ENCODE assay signal across 14 cellular contexts in genomic region chr7:34066968-34067367, GRCh38.
A peak's percentile ranks its signal among the peaks of the same experiment; 100 is the strongest.
DNase-seq lines count a peak whose midpoint lies in the region; ATAC-seq and TF ChIP-seq lines count a peak whose summit lies in the region.
"Had no signal": no experiment of that assay in that cellular context is flagged by ENCODE, and none has a peak within 500 bp of the region (broad histone marks: within the 10 kb centered on the region; RNA-seq: fewer than 3 reads in every experiment).

No MANE protein-coding gene starts in this region.

- POLR2A ChIA-PET in HEK293T (lab: Yijun Ruan, JAX) = no interaction called here

- H3K9me3 Mint-ChIP-seq in Calu3 (ENCODE audit: low read depth, unreplicated experiment) = no peaks in the 10 kb centered on the region
- H3K9me3 Mint-ChIP-seq: stimulated activated naive CD8-positive, alpha-beta T cell treated with anti-CD3 and anti-CD28 coated beads, Interleukin-15, amount 100 ng/mL, for 72 hours had no signal

- peak; percentile 45 for DNase-seq in Calu3
- DNase-seq in HEK293T (ENCODE audit: extremely low spot score) = peak; percentile 19
- DNase-seq in NCI-H2196 (lab: John Stamatoyannopoulos, UW; ENCODE audit: unreplicated experiment) = peak; percentile 34
- peak in 1 of 2 donors; percentile 32 for DNase-seq in foreskin keratinocyte
- no peak for DNase-seq in Peyer's patch
- no peak for DNase-seq in retina
- DNase-seq in activated CD4-positive, CD25-positive, alpha-beta regulatory T cell treated with anti-CD3 and anti-CD28 coated beads, Interleukin-2, amount 50 U/mL, for 72 hours = no peak
- no peak for DNase-seq in middle frontal gyrus (ENCODE audit: extremely low spot score, low spot score)
- DNase-seq: activated CD8-positive, alpha-beta memory T cell treated with anti-CD3 and anti-CD28 coated beads for 24 hours; brain microvascular endothelial cell; sigmoid colon; stimulated activated naive CD8-positive, alpha-beta T cell treated with anti-CD3 and anti-CD28 coated beads, Interleukin-15, amount 100 ng/mL, for 72 hours had no signal

- no peaks in the 10 kb centered on the region for H3K9me3 ChIP-seq in Peyer's patch
- H3K9me3 ChIP-seq: sigmoid colon had no signal

- no TSS peak for BruUV-seq in Calu3 (replicated peaks; lab: Mats Ljungman, UMichigan)

- no peak for TF ChIP-seq POLR2A in Peyer's patch (IDR thresholded peaks at IDR 0.05)

- ATAC-seq in foreskin keratinocyte = peak; percentile 65
- ATAC-seq: stimulated activated naive CD8-positive, alpha-beta T cell treated with anti-CD3 and anti-CD28 coated beads, Interleukin-15, amount 100 ng/mL, for 72 hours had no signal

- H3K36me3 ChIP-seq in Peyer's patch = no peaks in the 10 kb centered on the region
- H3K36me3 ChIP-seq: brain microvascular endothelial cell, sigmoid colon had no signal

- no peaks in the 10 kb centered on the region for H3K36me3 Mint-ChIP-seq in Calu3 (ENCODE audit: insufficient read depth, unreplicated experiment)

- no peak overlapping the region for H3K4me3 ChIP-seq in Peyer's patch
- H3K4me3 ChIP-seq: sigmoid colon had no signal

- H3K27me3 ChIP-seq in foreskin keratinocyte (no peaks in the 10 kb centered on the region), Peyer's patch (no peaks in the 10 kb centered on the region)
- H3K27me3 ChIP-seq: brain microvascular endothelial cell, sigmoid colon had no signal

- no peaks in the 10 kb centered on the region for H3K27me3 Mint-ChIP-seq in Calu3 (ENCODE audit: unreplicated experiment)
- H3K27me3 Mint-ChIP-seq: stimulated activated naive CD8-positive, alpha-beta T cell treated with anti-CD3 and anti-CD28 coated beads, Interleukin-15, amount 100 ng/mL, for 72 hours had no signal

- TF ChIP-seq CTCF in Calu3 (IDR thresholded peaks at IDR 0.05; ENCODE audit: unreplicated experiment) (no peak), foreskin keratinocyte (conservative IDR thresholded peaks at IDR 0.05) (no peak), Peyer's patch (IDR thresholded peaks at IDR 0.05) (no peak)

- H3K27ac ChIP-seq in foreskin keratinocyte (no peak overlapping the region), Peyer's patch (no peak overlapping the region)
- H3K27ac ChIP-seq: brain microvascular endothelial cell, C4-2B had no signal

- H3K4me1 Mint-ChIP-seq in Calu3 (ENCODE audit: low read depth, unreplicated experiment) = peaks cover 54% of the 10 kb centered on the region
- H3K4me1 Mint-ChIP-seq: stimulated activated naive CD8-positive, alpha-beta T cell treated with anti-CD3 and anti-CD28 coated beads, Interleukin-15, amount 100 ng/mL, for 72 hours had no signal

- CTCF ChIA-PET in Calu3 (lab: Charles Lee) = interaction anchor here (0.6 to 1.1 kb wide), 4 partner anchors 19 to 84 kb away, joined by 3 to 5 read pairs (median 4); no protein-coding TSS in a partner anchor
- CTCF ChIA-PET in HEK293T (lab: Yijun Ruan, JAX) = interaction anchor here (1.1 kb wide), 1 partner anchor 134 kb away, joined by 3 read pairs; no protein-coding TSS in a partner anchor

- H3K4me3 Mint-ChIP-seq in Calu3 (ENCODE audit: low read depth, unreplicated experiment) = no peak overlapping the region
- H3K4me3 Mint-ChIP-seq: nephron; stimulated activated naive CD8-positive, alpha-beta T cell treated with anti-CD3 and anti-CD28 coated beads, Interleukin-15, amount 100 ng/mL, for 72 hours had no signal

- no peak overlapping the region for H3K27ac Mint-ChIP-seq in Calu3 (ENCODE audit: unreplicated experiment)
- H3K27ac Mint-ChIP-seq: nephron; stimulated activated naive CD8-positive, alpha-beta T cell treated with anti-CD3 and anti-CD28 coated beads, Interleukin-15, amount 100 ng/mL, for 72 hours had no signal

- intact Hi-C loops in Calu3 (cut with micrococcal nuclease; ENCODE audit: unreplicated experiment) = loop anchor here (5.0 kb wide), 1 partner anchor 80 kb away; no protein-coding TSS in a partner anchor

- peaks cover 22% of the 10 kb centered on the region for H3K4me1 ChIP-seq in foreskin keratinocyte
- H3K4me1 ChIP-seq in Peyer's patch = peaks cover 0 to 7% (median 0%) of the 10 kb centered on the region in 4 donors

TF ChIP-seq in HEK293T, 16 proteins besides CTCF, POLR2A, EP300 and RAD21:
- TF ChIP-seq ZNF384 (IDR thresholded peaks at IDR 0.05) (no peak), HDGF (IDR thresholded peaks at IDR 0.05; ENCODE audit: borderline replicate concordance) (no peak), LEF1 (IDR thresholded peaks at IDR 0.05; ENCODE audit: borderline replicate concordance) (no peak), NFRKB (IDR thresholded peaks at IDR 0.05) (no peak), BHLHE40 (IDR thresholded peaks at IDR 0.05; ENCODE audit: borderline replicate concordance) (no peak), ARNT (IDR thresholded peaks at IDR 0.05) (no peak), CTBP1 (IDR thresholded peaks at IDR 0.05; ENCODE audit: borderline replicate concordance) (no peak), FOXK2 (IDR thresholded peaks at IDR 0.05) (no peak), TARDBP (IDR thresholded peaks at IDR 0.05) (no peak), SP1 (IDR thresholded peaks at IDR 0.05) (no peak), FOXM1 (IDR thresholded peaks at IDR 0.05; ENCODE audit: borderline replicate concordance) (no peak), L3MBTL2 (conservative IDR thresholded peaks at IDR 0.05) (no peak), FOXA1 (IDR thresholded peaks at IDR 0.05) (no peak), ELF4 (IDR thresholded peaks at IDR 0.05) (no peak), SUZ12 (IDR thresholded peaks at IDR 0.05) (no peak), PKNOX1 (IDR thresholded peaks at IDR 0.05) (no peak)

Comparison
In these comparisons a context has a peak if more than half of its experiments do, and no peak if none do; other contexts are left out.
1. DNase-seq: peak in Calu3 (single experiment), HEK293T (single experiment) and NCI-H2196 (single experiment); none in Peyer's patch (0 of 3), retina (single experiment), activated CD4-positive, CD25-positive, alpha-beta regulatory T cell treated with anti-CD3 and anti-CD28 coated beads, Interleukin-2, amount 50 U/mL, for 72 hours (single experiment) and middle frontal gyrus (single experiment).